Comparison of ENCODE assay signal across 25 cellular contexts in the genomic region with DNA sequence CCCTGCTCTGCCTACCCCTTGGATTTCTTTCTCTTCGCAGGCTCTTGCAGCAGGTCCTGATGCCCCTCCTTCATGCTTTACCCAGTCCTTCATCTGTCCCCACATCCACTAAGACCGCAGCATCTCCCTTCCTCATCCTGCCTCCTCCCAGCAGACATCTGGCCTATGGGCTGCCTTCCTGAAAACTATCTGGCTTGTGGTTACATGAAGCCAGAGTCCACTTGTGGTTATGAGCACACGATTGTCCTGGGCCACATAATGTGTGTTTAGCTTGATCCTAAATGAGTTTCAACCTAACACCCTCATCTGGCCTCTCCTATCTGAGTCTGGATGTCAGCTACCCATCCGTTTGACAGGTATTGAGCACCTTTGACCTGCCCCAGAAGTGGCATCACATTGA. TPM values are rescaled to one million over a fixed set of nuclear protein-coding genes. Genes with fewer than 3 reads are reported as not detected.
DNase-seq lines count a peak whose midpoint lies in the region; ATAC-seq, FAIRE-seq and TF ChIP-seq lines count a peak whose summit lies in the region.
"Had no signal": no experiment of that assay in that cellular context is flagged by ENCODE, and none has a peak within 500 bp of the region (broad histone marks: within the 10 kb centered on the region; RNA-seq: fewer than 3 reads in every experiment).

No MANE protein-coding gene starts in this region.

- H2AFZ ChIP-seq in OCI-LY3 (ENCODE audit: low read depth, low read length) (no peak overlapping the region), K562 (ENCODE audit: low read depth, low read length) (peak overlapping the region; percentile 60)

- H3K9me1 ChIP-seq in K562 (ENCODE audit: control insufficient read depth, insufficient read depth, low read length): no peaks in the 10 kb centered on the region

- H3K4me3 ChIP-seq in OCI-LY3 (ENCODE audit: low read length): no peak overlapping the region
- no peak overlapping the region for H3K4me3 ChIP-seq in K562
- no peak overlapping the region for H3K4me3 ChIP-seq in spleen
- H3K4me3 ChIP-seq: SJCRH30 had no signal

- peak; percentile 20 for DNase-seq in SKM-1 treated with dmso at 0.1 percent for 144 hours (lab: John Stamatoyannopoulos, UW; ENCODE audit: unreplicated experiment)
- no peak for DNase-seq in SKM-1 (lab: John Stamatoyannopoulos, UW; ENCODE audit: unreplicated experiment)
- peak in 1 of 4 experiments; percentile 62 for DNase-seq in K562 (ENCODE audit: extremely low read depth in 1 of 4, low spot score in 3 of 4)
- no peak for DNase-seq in ecto neural progenitor cell (ENCODE audit: low spot score)
- DNase-seq in GM19239 (ENCODE audit: insufficient read length, low spot score): no peak
- DNase-seq in spleen: no peak
- DNase-seq: 8988T; activated CD4-positive, alpha-beta memory T cell treated with anti-CD3 and anti-CD28 coated beads for 36 hours; activated effector memory CD4-positive, alpha-beta T cell treated with Interleukin-2 at 50 U/mL for 16 hours; brain microvascular endothelial cell; COR-L47; DMS79 treated with DMSO at 0.1 percent for 48 hours; endodermal cell; mammary epithelial cell; NCI-H526 treated with DMSO at 0.1 percent for 48 hours; occipital lobe; retina; SJCRH30; stimulated activated CD4-positive, alpha-beta T cell treated with anti-CD3 and anti-CD28 coated beads, Interleukin-4, amount 100 ng/mL, for 24 hours; stimulated activated naive CD8-positive, alpha-beta T cell treated with anti-CD3 and anti-CD28 coated beads, Interleukin-15, Interleukin-2, amounts not matched to agents 100 U/mL and 50 U/mL, for 24 hours had no signal

- H3K79me2 ChIP-seq in OCI-LY3 (ENCODE audit: low read length): no peaks in the 10 kb centered on the region
- no peaks in the 10 kb centered on the region; the same call in 2 of the 3 replicates for H3K79me2 ChIP-seq in K562 (ENCODE audit: control insufficient read depth, insufficient read depth, low read length)

- intact Hi-C loops in K562 (cut with micrococcal nuclease): loop anchor here (5.0 kb wide), 1 partner anchor 93 kb away; no protein-coding TSS in a partner anchor
- intact Hi-C loops in spleen (cut with DNase I; ENCODE audit: low total_unique reads): no loop called here

- H3K27ac ChIP-seq in OCI-LY3 (ENCODE audit: low read length) (no peak overlapping the region), K562 (ENCODE audit: extremely low read depth, low read depth, low read length) (peak overlapping the region; percentile 48), spleen (no peak overlapping the region)
- H3K27ac ChIP-seq: brain microvascular endothelial cell, SJCRH30 had no signal

- no peak overlapping the region for H3K9ac ChIP-seq in OCI-LY3 (ENCODE audit: low read length)
- H3K9ac ChIP-seq in K562 (ENCODE audit: insufficient read depth in 1 of 2, low read depth in 2 of 2, low read length in 2 of 2): no peak overlapping the region

- H3K9me3 ChIP-seq in OCI-LY3 (ENCODE audit: insufficient read depth, low read length): no peaks in the 10 kb centered on the region
- no peaks in the 10 kb centered on the region for H3K9me3 ChIP-seq in K562 (replicated peaks; ENCODE audit: control insufficient read depth, insufficient read depth, low read depth, low read length)
- no peaks in the 10 kb centered on the region for H3K9me3 ChIP-seq in spleen
- H3K9me3 ChIP-seq: SJCRH30 had no signal

- POLR2A ChIA-PET in K562 (lab: Yijun Ruan, JAX): interaction anchor here (0.6 to 2.6 kb wide), 5 partner anchors 9 to 19 kb away, joined by 3 to 15 read pairs (median 9); no protein-coding TSS in a partner anchor

- no peaks in the 10 kb centered on the region for H4K20me1 ChIP-seq in OCI-LY3 (ENCODE audit: insufficient read depth, low read length)
- no peaks in the 10 kb centered on the region for H4K20me1 ChIP-seq in K562 (replicated peaks; ENCODE audit: control insufficient read depth, insufficient read depth, low read length)

- TF ChIP-seq EP300 in K562 (IDR thresholded peaks at IDR 0.05; ENCODE audit: low read length): no peak

- in situ Hi-C loops in K562 (cut with MboI): loop anchor here (10.0 kb wide), 1 partner anchor 91 kb away; the partner anchor contains the start of gene CEACAM18

- no peak for TF ChIP-seq RAD21 in K562 (CRISPR knock-in tag; conservative IDR thresholded peaks at IDR 0.05 in 1 of 2, IDR thresholded peaks at IDR 0.05 in 1 of 2)

- TF ChIP-seq POLR2A in K562 (conservative IDR thresholded peaks at IDR 0.05) (no peak), spleen (IDR thresholded peaks at IDR 0.05) (no peak)

- H3K4me1 ChIP-seq in OCI-LY3 (ENCODE audit: low read length) (peaks cover 27% of the 10 kb centered on the region), K562 (replicated peaks in 1 of 2; ENCODE audit: control insufficient read depth in 2 of 2, insufficient read depth in 2 of 2, low read length in 2 of 2) (peaks cover 14 to 55% of the 10 kb centered on the region in 2 experiments; a peak in 4 of 5 replicates), spleen (peaks cover 0 to 18% (median 12%) of the 10 kb centered on the region in 6 donors)
- H3K4me1 ChIP-seq: SJCRH30 had no signal

- H3K27me3 ChIP-seq in OCI-LY3 (ENCODE audit: low read depth, low read length) (peaks cover 37% of the 10 kb centered on the region), K562 (ENCODE audit: control insufficient read depth in 2 of 2, insufficient read depth in 2 of 2, low read length in 2 of 2) (no peaks in the 10 kb centered on the region), spleen (replicated peaks in 1 of 7) (peaks cover 0 to 34% (median 0%) of the 10 kb centered on the region in 7 donors)
- H3K27me3 ChIP-seq: brain microvascular endothelial cell, SJCRH30 had no signal

- TF ChIP-seq CTCF in OCI-LY3 (IDR thresholded peaks at IDR 0.05; ENCODE audit: low read depth, low read length) (no peak), K562 (IDR thresholded peaks at IDR 0.05 in 2 of 3, conservative IDR thresholded peaks at IDR 0.05 in 1 of 3; ENCODE audit: insufficient read depth in 2 of 3, low read depth in 1 of 3, low read length in 3 of 3) (no peak), spleen (IDR thresholded peaks at IDR 0.05 in 8 of 11, conservative IDR thresholded peaks at IDR 0.05 in 3 of 11) (no peak)

- 39% methylated on average over 4 of the region's 4 CpGs for WGBS in K562 (ENCODE audit: insufficient coverage, low coverage, missing lambda C conversion rate)
- WGBS in spleen, 5 donors: 40 to 49% (median 45%) methylated on average over 4 of the region's 4 CpGs

- H3K4me2 ChIP-seq in OCI-LY3 (ENCODE audit: low read length): peak overlapping the region; percentile 77
- H3K4me2 ChIP-seq in K562 (ENCODE audit: insufficient read depth, low read length): peak overlapping the region; percentile 35; the same call in 1 of the 2 replicates

- no peaks in the 10 kb centered on the region for H3K36me3 ChIP-seq in OCI-LY3 (replicated peaks; ENCODE audit: low read depth, low read length)
- H3K36me3 ChIP-seq in K562 (ENCODE audit: control insufficient read depth, insufficient read depth, low read length): no peaks in the 10 kb centered on the region
- H3K36me3 ChIP-seq in spleen: no peaks in the 10 kb centered on the region
- H3K36me3 ChIP-seq: brain microvascular endothelial cell, SJCRH30 had no signal

- ATAC-seq in K562 (peak; percentile 65), GM21825 (IDR thresholded peaks at IDR 0.05; ENCODE audit: unreplicated experiment) (no peak)
- ATAC-seq: stimulated activated naive CD8-positive, alpha-beta T cell treated with anti-CD3 and anti-CD28 coated beads, Interleukin-15, Interleukin-2, amounts not matched to agents 100 U/mL and 50 U/mL, for 24 hours had no signal

- BruUV-seq in K562 (replicated peaks; lab: Mats Ljungman, UMichigan): no TSS peak

- CTCF ChIA-PET in K562 (lab: Yijun Ruan, JAX; ENCODE audit: low intra/inter-chr PET ratio): no interaction called here

- FAIRE-seq in K562 (lab: Jason Lieb, UNC) (peak; percentile 42), GM19239 (lab: Jason Lieb, UNC) (no peak)
- FAIRE-seq: colon, H54 had no signal

RNA-seq across cellular contexts. Expression of gene ZNF175, which starts 5.5 kb away (rescaled TPM):
- total RNA-seq in K562 (2011; cell fraction: chromatin; rRNA removed; ENCODE audit: low replicate concordance): 53.3 and 97.8 TPM in 2 replicates
- total RNA-seq in K562 (2011; cell fraction: nucleolus; rRNA removed): 31.9 and 40.5 TPM in 2 replicates
- total RNA-seq in K562 (2011; cell fraction: nucleoplasm; rRNA removed): 60.0 and 79.1 TPM in 2 replicates
- total RNA-seq in K562 (2014; rRNA removed) (5.8 and 6.6 TPM in 2 replicates), K562 (2014; rRNA removed; fragmentation: Illumina TruSeq; extraction: Trizol) (19.0 and 22.1 TPM in 2 replicates), K562 (2015; rRNA removed; fragmentation: Illumina TruSeq; extraction: Trizol) (13.9 and 14.0 TPM in 2 replicates), K562 (2021) (19.5 and 23.7 TPM in 2 replicates), spleen (10 to 100 TPM; 10.5 to 24.4 (median 18.4) TPM)
- polyA plus RNA-seq in K562 (2011; rRNA removed) (37.1 and 37.9 TPM in 2 replicates), K562 (2014; fragmentation: Illumina TruSeq; extraction: Trizol) (17.5 and 21.4 TPM in 2 replicates), K562 (2014; fragmentation: Nextera tagmentation; extraction: Ambion mirVana) (1 to 10 TPM; 3.7 to 4.4 TPM), K562 (2014; rRNA removed) (11.1 and 12.8 TPM in 2 replicates), spleen (1 to 10 TPM; 1.8 to 4.2 (median 2.0) TPM)
- polyA plus RNA-seq in K562 (2011; cell fraction: cytosol; rRNA removed): 5.6 and 11.8 TPM in 2 replicates
- 40.2 and 52.7 TPM in 2 replicates for polyA plus RNA-seq in K562 (2011; cell fraction: nucleus; rRNA removed)
- 23.6 and 33.7 TPM in 2 replicates for polyA plus RNA-seq in K562 (2012)
- 38.3 and 54.3 TPM in 2 replicates for polyA minus RNA-seq in K562 (2011; rRNA and poly(A)+ RNA removed)
- 13.5 and 26.7 TPM in 2 replicates for polyA minus RNA-seq in K562 (2011; cell fraction: cytosol; rRNA and poly(A)+ RNA removed)
- 19.4 and 42.9 TPM in 2 replicates for polyA minus RNA-seq in K562 (2011; cell fraction: nucleus; rRNA and poly(A)+ RNA removed)

RNA-seq across cellular contexts. Expression of gene SIGLEC6, which starts 34.1 kb away (rescaled TPM):
- total RNA-seq in K562 (2011; cell fraction: chromatin; rRNA removed; ENCODE audit: low replicate concordance): 0.67 TPM in 1 of 2 replicates, not detected in the other
- 0.26 and 0.67 TPM in 2 replicates for total RNA-seq in K562 (2011; cell fraction: nucleolus; rRNA removed)
- total RNA-seq in K562 (2011; cell fraction: nucleoplasm; rRNA removed): 0.46 and 0.51 TPM in 2 replicates
- total RNA-seq in K562 (2014; rRNA removed) (1.00 and 1.0 TPM in 2 replicates), K562 (2014; rRNA removed; fragmentation: Illumina TruSeq; extraction: Trizol) (0.73 TPM in 2 replicates), K562 (2015; rRNA removed; fragmentation: Illumina TruSeq; extraction: Trizol) (17.5 and 21.9 TPM in 2 replicates), K562 (2021) (0.58 and 0.71 TPM in 2 replicates), spleen (1 to 10 TPM in 6 of 7 donors, under 1 TPM in 1; 0.91 to 5.8 (median 3.6) TPM)
- polyA plus RNA-seq in K562 (2011; rRNA removed) (0.57 and 1.8 TPM in 2 replicates), K562 (2014; fragmentation: Illumina TruSeq; extraction: Trizol) (0.59 and 0.65 TPM in 2 replicates), K562 (2014; fragmentation: Nextera tagmentation; extraction: Ambion mirVana) (under 1 TPM; 0.03 to 0.13 TPM), K562 (2014; rRNA removed) (0.77 and 0.81 TPM in 2 replicates), spleen (1 to 10 TPM in 1 of 3 donors, under 1 TPM in 2; 0.27 to 1.6 (median 0.30) TPM)
- polyA plus RNA-seq in K562 (2011; cell fraction: cytosol; rRNA removed): 0.49 and 1.0 TPM in 2 replicates
- 1.4 and 2.2 TPM in 2 replicates for polyA plus RNA-seq in K562 (2011; cell fraction: nucleus; rRNA removed)
- polyA plus RNA-seq in K562 (2012): 7.2 and 41.7 TPM in 2 replicates
- 0.81 and 1.6 TPM in 2 replicates for polyA minus RNA-seq in K562 (2011; rRNA and poly(A)+ RNA removed)
- polyA minus RNA-seq in K562 (2011; cell fraction: cytosol; rRNA and poly(A)+ RNA removed): not detected in 2 replicates
- 0.27 and 1.4 TPM in 2 replicates for polyA minus RNA-seq in K562 (2011; cell fraction: nucleus; rRNA and poly(A)+ RNA removed)
- total RNA-seq: activated CD4-positive, alpha-beta memory T cell treated with anti-CD3 and anti-CD28 coated beads for 36 hours; mammary epithelial cell; MCF 10A; occipital lobe; SJCRH30 had no signal
- polyA plus RNA-seq: mammary epithelial cell had no signal
